In the genomic region with DNA sequence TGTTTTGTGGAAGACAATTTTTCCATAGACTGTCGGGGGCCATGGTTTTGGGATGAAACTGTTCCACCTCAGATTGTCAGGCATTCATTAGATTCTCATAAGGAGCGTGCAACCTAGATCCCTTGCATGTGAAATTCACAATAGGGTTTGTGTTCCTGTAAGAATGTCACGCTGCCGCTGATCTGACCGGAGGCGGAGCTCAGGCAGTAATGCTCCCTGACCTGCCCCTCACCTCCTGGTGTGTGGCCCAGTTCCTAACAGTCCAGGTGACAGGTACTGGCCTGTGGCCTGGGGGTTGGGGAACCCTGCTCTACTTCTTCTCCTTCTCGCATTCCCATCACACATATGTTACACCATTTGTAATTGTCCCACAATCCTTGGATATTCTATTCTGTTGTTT, we compare ENCODE assay signal across 27 cellular contexts. TPM values are rescaled to one million over a fixed set of nuclear protein-coding genes. Genes with fewer than 3 reads are reported as not detected.
"Had no signal": no experiment of that assay in that cellular context is flagged by ENCODE, and none has a peak within 500 bp of the region (broad histone marks: within the 10 kb centered on the region; RNA-seq: fewer than 3 reads in every experiment).

No MANE protein-coding gene starts in this region.

- H3K4me1 Mint-ChIP-seq: activated naive CD8-positive, alpha-beta T cell treated with anti-CD3 and anti-CD28 coated beads, Interleukin-2, amount 10 ng/mL, durations not matched to agents 7 days and 5 days had no signal

- H3K9me3 ChIP-seq: adrenal gland, breast epithelium, SK-N-SH had no signal

- H3K27ac Mint-ChIP-seq: activated CD8-positive, alpha-beta T cell treated with anti-CD3 and anti-CD28 coated beads, Interleukin-2, amount 10 ng/mL, durations not matched to agents 7 days and 5 days; activated naive CD8-positive, alpha-beta T cell treated with anti-CD3 and anti-CD28 coated beads, Interleukin-2, amount 10 ng/mL, durations not matched to agents 7 days and 5 days had no signal

- DNase-seq: activated CD4-positive, alpha-beta T cell treated with anti-CD3 and anti-CD28 coated beads for 4 hours; activated CD4-positive, alpha-beta T cell treated with anti-CD3 and anti-CD28 coated beads, Interleukin-2, amount 50 U/mL, for 4 hours; activated CD8-positive, alpha-beta memory T cell treated with anti-CD3 and anti-CD28 coated beads, Interleukin-2, amount 50 U/mL, for 48 hours; activated CD8-positive, alpha-beta T cell treated with anti-CD3 and anti-CD28 coated beads, Interleukin-2, amount 10 ng/mL, durations not matched to agents 7 days and 5 days; activated naive CD4-positive, alpha-beta T cell treated with anti-CD3 and anti-CD28 coated beads, Interleukin-2, amount 50 U/mL, for 16 hours; activated naive CD8-positive, alpha-beta T cell treated with anti-CD3 and anti-CD28 coated beads, Interleukin-2, amount 10 ng/mL, durations not matched to agents 7 days and 5 days; activated T-cell treated with anti-CD3 and anti-CD28 coated beads, Interleukin-2, amount 50 U/mL, for 1 hour; adrenal gland; anterior cingulate cortex; caudate nucleus; NCI-H1092; NCI-H1417; NCI-H2029; NCI-H2107; NCI-H345; NCI-H510A; NCI-H526 treated with DMSO at 0.1 percent for 48 hours; NCI-H82; SIG-M5; SK-N-SH; T-helper 1 cell; WERI-Rb-1 had no signal

- H3K9me3 Mint-ChIP-seq: activated naive CD8-positive, alpha-beta T cell treated with anti-CD3 and anti-CD28 coated beads, Interleukin-2, amount 10 ng/mL, durations not matched to agents 7 days and 5 days had no signal

- H3K36me3 ChIP-seq: adrenal gland, breast epithelium, WERI-Rb-1 had no signal

- H3K27ac ChIP-seq: adrenal gland, breast epithelium, WERI-Rb-1 had no signal

- H3K4me3 Mint-ChIP-seq: activated CD8-positive, alpha-beta T cell treated with anti-CD3 and anti-CD28 coated beads, Interleukin-2, amount 10 ng/mL, durations not matched to agents 7 days and 5 days; activated naive CD8-positive, alpha-beta T cell treated with anti-CD3 and anti-CD28 coated beads, Interleukin-2, amount 10 ng/mL, durations not matched to agents 7 days and 5 days had no signal

- H3K4me1 ChIP-seq: adrenal gland, breast epithelium had no signal

- H3K4me3 ChIP-seq: adrenal gland, breast epithelium had no signal

- ATAC-seq: activated CD4-positive, CD25-positive, alpha-beta regulatory T cell treated with anti-CD3 and anti-CD28 coated beads, Interleukin-2, amount 50 U/mL, for 24 hours; activated CD8-positive, alpha-beta T cell treated with anti-CD3 and anti-CD28 coated beads, Interleukin-2, amount 10 ng/mL, durations not matched to agents 7 days and 5 days had no signal

- H3K36me3 Mint-ChIP-seq: activated naive CD8-positive, alpha-beta T cell treated with anti-CD3 and anti-CD28 coated beads, Interleukin-2, amount 10 ng/mL, durations not matched to agents 7 days and 5 days had no signal

- H3K9ac ChIP-seq: SK-N-SH had no signal

- H3K27me3 ChIP-seq: adrenal gland, breast epithelium had no signal

RNA-seq across cellular contexts. Expression of gene CHRNA7, which starts 11.0 kb away (rescaled TPM):
- total RNA-seq: OCI-LY7; RPMI7951; T-helper 2 cell treated with Interferon-gamma antibody and Interleukin-4, amounts not matched to agents 100 ng/mL and 5 ng/mL, for 36 hours had no signal
